8 cellular contexts compared by ENCODE assay signal in the genomic region with DNA sequence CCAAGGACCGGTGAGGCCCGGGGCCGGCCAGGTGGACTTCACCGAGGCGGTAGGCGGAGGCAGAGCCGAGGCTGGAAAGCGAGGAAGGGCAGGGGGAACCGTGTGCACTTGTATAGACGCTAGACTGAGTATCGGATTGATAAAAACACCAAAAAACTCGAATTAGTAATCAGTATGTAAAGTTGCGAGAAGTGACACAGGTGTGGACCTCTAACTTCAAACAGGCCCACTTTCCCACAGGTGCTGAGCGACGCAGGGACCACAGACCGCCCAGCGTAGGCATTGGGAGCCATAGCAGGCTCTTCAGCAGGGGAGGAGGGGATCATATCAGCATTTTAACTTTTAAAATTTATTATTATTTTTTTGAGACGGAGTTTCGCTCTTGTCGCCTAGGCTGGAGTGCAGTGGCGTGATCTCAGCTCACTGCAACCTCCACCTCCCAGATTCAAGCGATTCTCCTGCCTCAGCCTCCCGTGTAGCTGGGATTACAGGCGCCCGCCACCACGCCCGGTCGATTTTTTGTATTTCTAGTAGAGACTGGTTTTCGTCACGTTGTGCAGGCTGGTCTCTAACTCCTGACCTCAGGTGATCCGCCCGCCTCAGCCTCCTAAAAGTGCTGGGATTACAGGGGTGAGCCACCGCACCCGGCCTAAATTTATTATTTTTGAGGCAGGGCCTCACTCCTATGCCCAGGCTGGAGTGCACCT. TPM values are rescaled to one million over a fixed set of nuclear protein-coding genes. Genes with fewer than 3 reads are reported as not detected.
A peak's percentile ranks its signal among the peaks of the same experiment; 100 is the strongest.
DNase-seq lines count a peak whose midpoint lies in the region; ATAC-seq and TF ChIP-seq lines count a peak whose summit lies in the region.
"Had no signal": no experiment of that assay in that cellular context is flagged by ENCODE, and none has a peak within 500 bp of the region (broad histone marks: within the 10 kb centered on the region; RNA-seq: fewer than 3 reads in every experiment).

No MANE protein-coding gene starts in this region.

- H3K9me3 ChIP-seq in iPS-15b (ENCODE audit: control insufficient read depth, insufficient read depth, low read length) (no peaks in the 10 kb centered on the region), stomach (no peaks in the 10 kb centered on the region)

- TF ChIP-seq POLR2A in stomach (IDR thresholded peaks at IDR 0.05) = no peak

- ATAC-seq in HG02571 (IDR thresholded peaks at IDR 0.05; ENCODE audit: unreplicated experiment) (peak; percentile 0), GM18867 (IDR thresholded peaks at IDR 0.05; ENCODE audit: unreplicated experiment) (no peak)

- peak overlapping the region; percentile 86 to 94 (median 92) for H3K27ac ChIP-seq in stomach

- CTCF ChIA-PET in activated CD4-positive, alpha-beta memory T cell treated with anti-CD3 and anti-CD28 coated beads for 36 hours (lab: Charles Lee) = interaction anchor here (1.3 to 4.3 kb wide), 4 partner anchors 63 to 117 kb away, joined by 3 to 47 read pairs (median 6); a partner anchor contains a TSS

- no peak for TF ChIP-seq CTCF in stomach (IDR thresholded peaks at IDR 0.05)

- POLR2A ChIA-PET in activated CD4-positive, alpha-beta memory T cell treated with anti-CD3 and anti-CD28 coated beads for 36 hours (lab: Charles Lee) = interaction anchor here (2.4 to 3.5 kb wide), 2 partner anchors 77 to 214 kb away, joined by 5 to 36 read pairs; no protein-coding TSS in a partner anchor

- H3K4me3 ChIP-seq in iPS-15b (ENCODE audit: low read depth, low read length) (peak overlapping the region; percentile 84), stomach (peak overlapping the region; percentile 75 to 98 (median 90))

- H3K4me1 Mint-ChIP-seq in activated CD4-positive, alpha-beta memory T cell treated with anti-CD3 and anti-CD28 coated beads for 36 hours (ENCODE audit: low read depth) = peaks cover 34% of the 10 kb centered on the region

- H3K36me3 Mint-ChIP-seq in activated CD4-positive, alpha-beta memory T cell treated with anti-CD3 and anti-CD28 coated beads for 36 hours = peaks cover 8% of the 10 kb centered on the region

- H3K27me3 Mint-ChIP-seq in activated CD4-positive, alpha-beta memory T cell treated with anti-CD3 and anti-CD28 coated beads for 36 hours = no peaks in the 10 kb centered on the region

- H3K27me3 ChIP-seq in iPS-15b (ENCODE audit: control insufficient read depth, insufficient read depth, low read length) (no peaks in the 10 kb centered on the region), stomach (no peaks in the 10 kb centered on the region)

- no peak for TF ChIP-seq EP300 in stomach (IDR thresholded peaks at IDR 0.05)

- no peak for DNase-seq in activated CD4-positive, alpha-beta memory T cell treated with anti-CD3 and anti-CD28 coated beads for 36 hours
- DNase-seq in stomach (no peak), islet precursor cell (no peak), mucosa of gallbladder (ENCODE audit: low spot score) (no peak)

- intact Hi-C loops in activated CD4-positive, alpha-beta memory T cell treated with anti-CD3 and anti-CD28 coated beads for 36 hours (cut with micrococcal nuclease) = loop anchor here (2.0 kb wide), 1 partner anchor 48 kb away; no protein-coding TSS in a partner anchor
- intact Hi-C loops in stomach (cut with DNase I; ENCODE audit: low total_unique reads) = no loop called here

- H3K36me3 ChIP-seq in iPS-15b (ENCODE audit: control insufficient read depth, insufficient read depth, low read length) = peaks cover 6% of the 10 kb centered on the region
- peaks cover 15 to 28% (median 25%) of the 10 kb centered on the region in 4 donors for H3K36me3 ChIP-seq in stomach

- H3K27ac Mint-ChIP-seq in activated CD4-positive, alpha-beta memory T cell treated with anti-CD3 and anti-CD28 coated beads for 36 hours = peak overlapping the region; percentile 33

- H3K4me1 ChIP-seq in iPS-15b (ENCODE audit: control insufficient read depth, insufficient read depth, low read length) (no peaks in the 10 kb centered on the region), stomach (peaks cover 24 to 77% (median 53%) of the 10 kb centered on the region in 4 donors)

- no peak overlapping the region for H3K9ac ChIP-seq in iPS-15b (ENCODE audit: low read depth, low read length)

- H3K4me3 Mint-ChIP-seq in activated CD4-positive, alpha-beta memory T cell treated with anti-CD3 and anti-CD28 coated beads for 36 hours = peak overlapping the region; percentile 97

- 28 to 42% (median 36%) methylated on average over 34 of the region's 34 CpGs for WGBS in stomach, 5 donors

- no peaks in the 10 kb centered on the region for H3K9me3 Mint-ChIP-seq in activated CD4-positive, alpha-beta memory T cell treated with anti-CD3 and anti-CD28 coated beads for 36 hours

RNA-seq across cellular contexts. Expression of a gene that starts 0.6 kb away (rescaled TPM):
- 1 to 10 TPM; 2.9 to 3.3 TPM for total RNA-seq in activated CD4-positive, alpha-beta memory T cell treated with anti-CD3 and anti-CD28 coated beads for 36 hours
- total RNA-seq in stomach (10 to 100 TPM in 3 of 5 donors, 1 to 10 TPM in 2; 3.6 to 60.8 (median 13.8) TPM), mucosa of gallbladder (12.7 TPM)
- 1 to 10 TPM; 4.3 to 5.0 (median 4.7) TPM for polyA plus RNA-seq in stomach

RNA-seq across cellular contexts. Expression of a gene that starts 1.6 kb away (rescaled TPM):
- 100 to 1,000 TPM; 224 to 226 TPM for total RNA-seq in activated CD4-positive, alpha-beta memory T cell treated with anti-CD3 and anti-CD28 coated beads for 36 hours
- total RNA-seq in stomach (100 to 1,000 TPM in 4 of 5 donors, 10 to 100 TPM in 1; 22.2 to 474 (median 130) TPM), mucosa of gallbladder (244 TPM)
- 100 to 1,000 TPM; 490 to 524 (median 492) TPM for polyA plus RNA-seq in stomach

RNA-seq across cellular contexts. Expression of a gene that starts 8.8 kb away (rescaled TPM):
- total RNA-seq in activated CD4-positive, alpha-beta memory T cell treated with anti-CD3 and anti-CD28 coated beads for 36 hours = 1 to 10 TPM; 3.7 to 3.9 TPM
- total RNA-seq in stomach (100 to 1,000 TPM in 1 of 5 donors, 10 to 100 TPM in 4; 27.2 to 143 (median 54.8) TPM), mucosa of gallbladder (82.5 TPM)
- polyA plus RNA-seq in stomach = 10 to 100 TPM; 34.5 to 50.4 (median 44.0) TPM

RNA-seq across cellular contexts. Expression of a gene that starts 34.9 kb away (rescaled TPM):
- total RNA-seq in activated CD4-positive, alpha-beta memory T cell treated with anti-CD3 and anti-CD28 coated beads for 36 hours = under 1 TPM; 0.15 to 0.24 TPM
- total RNA-seq in stomach (under 1 TPM in 1 of 5 donors, not detected in 4; 0.37 TPM), mucosa of gallbladder (not detected)
- not detected for polyA plus RNA-seq in stomach
- total RNA-seq: LHCN-M2 had no signal

RNA-seq across cellular contexts. Expression of a gene that starts 54.0 kb away (rescaled TPM):
- not detected for total RNA-seq in activated CD4-positive, alpha-beta memory T cell treated with anti-CD3 and anti-CD28 coated beads for 36 hours
- total RNA-seq in stomach = 100 to 1,000 TPM in 1 of 5 donors, 1 to 10 TPM in 4; 1.1 to 119 (median 8.5) TPM
- 10 to 100 TPM in 1 of 3 donors, 1 to 10 TPM in 2; 2.0 to 36.5 (median 5.0) TPM for polyA plus RNA-seq in stomach
- 127 TPM for total RNA-seq in mucosa of gallbladder
- total RNA-seq: LHCN-M2 had no signal

Comparison
In these comparisons a context has a peak if more than half of its experiments do, and no peak if none do; other contexts are left out.
1. RNA of a gene that starts 8.8 kb away (total RNA-seq): 82.5 TPM in mucosa of gallbladder (single experiment) and 27.2 to 143 TPM in stomach; 3.7 to 3.9 TPM in activated CD4-positive, alpha-beta memory T cell treated with anti-CD3 and anti-CD28 coated beads for 36 hours; every median in the first group is over 4 times any median in the second.